ENCODE assay signal across 8 cellular contexts in genomic region chr7:1503390-1503789, GRCh38. TPM values are rescaled to one million over a fixed set of nuclear protein-coding genes. Genes with fewer than 3 reads are reported as not detected.
DNase-seq lines count a peak whose midpoint lies in the region; ATAC-seq and TF ChIP-seq lines count a peak whose summit lies in the region.

No MANE protein-coding gene starts in this region.

- H3K27ac Mint-ChIP-seq in T-helper 2 cell treated with Interferon-gamma antibody and Interleukin-4, amounts not matched to agents 5 μg/mL and 100 μg/mL, for 36 hours = peak overlapping the region; percentile 62
- peak overlapping the region; percentile 59 for H3K27ac Mint-ChIP-seq in activated naive CD8-positive, alpha-beta T cell treated with anti-CD3 and anti-CD28 coated beads, Interleukin-2, amount 50 U/mL, for 24 hours

- no peaks in the 10 kb centered on the region for H3K9me3 Mint-ChIP-seq in T-helper 2 cell treated with Interferon-gamma antibody and Interleukin-4, amounts not matched to agents 5 μg/mL and 100 μg/mL, for 36 hours
- no peaks in the 10 kb centered on the region for H3K9me3 Mint-ChIP-seq in activated naive CD8-positive, alpha-beta T cell treated with anti-CD3 and anti-CD28 coated beads, Interleukin-2, amount 50 U/mL, for 24 hours

- no peaks in the 10 kb centered on the region for H3K9me3 ChIP-seq in thoracic aorta

- H3K4me1 Mint-ChIP-seq in T-helper 2 cell treated with Interferon-gamma antibody and Interleukin-4, amounts not matched to agents 5 μg/mL and 100 μg/mL, for 36 hours (ENCODE audit: low read depth) = peaks cover 22% of the 10 kb centered on the region
- peaks cover 44% of the 10 kb centered on the region for H3K4me1 Mint-ChIP-seq in activated naive CD8-positive, alpha-beta T cell treated with anti-CD3 and anti-CD28 coated beads, Interleukin-2, amount 50 U/mL, for 24 hours

- peak overlapping the region; percentile 88 for H3K4me3 Mint-ChIP-seq in T-helper 2 cell treated with Interferon-gamma antibody and Interleukin-4, amounts not matched to agents 5 μg/mL and 100 μg/mL, for 36 hours
- H3K4me3 Mint-ChIP-seq in activated naive CD8-positive, alpha-beta T cell treated with anti-CD3 and anti-CD28 coated beads, Interleukin-2, amount 50 U/mL, for 24 hours = peak overlapping the region; percentile 87

- ATAC-seq in activated naive CD8-positive, alpha-beta T cell treated with anti-CD3 and anti-CD28 coated beads, Interleukin-2, amount 50 U/mL, for 24 hours = no peak
- ATAC-seq in thoracic aorta (ENCODE audit: insufficient number of reproducible peaks, low FRiP score, low read depth) = no peak
- no peak for ATAC-seq in GM21723 (IDR thresholded peaks at IDR 0.05; ENCODE audit: unreplicated experiment)

- H3K36me3 ChIP-seq in kidney epithelial cell (ENCODE audit: control insufficient read depth, insufficient read depth, low read length) (no peaks in the 10 kb centered on the region), thoracic aorta (peaks cover 32% of the 10 kb centered on the region)

- peak overlapping the region; percentile 79 for H3K4me3 ChIP-seq in kidney epithelial cell (ENCODE audit: low read depth, low read length)
- peak overlapping the region; percentile 100 for H3K4me3 ChIP-seq in thoracic aorta

- no peak for DNase-seq in T-helper 2 cell treated with Interferon-gamma antibody and Interleukin-4, amounts not matched to agents 5 μg/mL and 100 μg/mL, for 36 hours (ENCODE audit: low spot score)
- DNase-seq in T-helper 2 cell = no peak
- DNase-seq in activated naive CD8-positive, alpha-beta T cell treated with anti-CD3 and anti-CD28 coated beads, Interleukin-2, amount 50 U/mL, for 24 hours = no peak
- no peak for DNase-seq in kidney epithelial cell (ENCODE audit: low read depth)
- no peak for DNase-seq in thoracic aorta (ENCODE audit: low spot score)
- no peak for DNase-seq in occipital lobe (lab: John Stamatoyannopoulos, UW)
- no peak for DNase-seq in pons (ENCODE audit: low spot score)

- no peak overlapping the region for H3K27ac ChIP-seq in thoracic aorta

- peaks cover 16 to 20% of the 10 kb centered on the region in 2 donors for H3K4me1 ChIP-seq in thoracic aorta (ENCODE audit: control insufficient read depth in 1 of 2, low read depth in 2 of 2)

- H3K27me3 ChIP-seq in kidney epithelial cell (ENCODE audit: control insufficient read depth, insufficient read depth, low read length) (no peaks in the 10 kb centered on the region), thoracic aorta (replicated peaks; ENCODE audit: insufficient read depth) (no peaks in the 10 kb centered on the region)

- peaks cover 18% of the 10 kb centered on the region for H3K36me3 Mint-ChIP-seq in T-helper 2 cell treated with Interferon-gamma antibody and Interleukin-4, amounts not matched to agents 5 μg/mL and 100 μg/mL, for 36 hours (ENCODE audit: low read depth)
- peaks cover 9% of the 10 kb centered on the region for H3K36me3 Mint-ChIP-seq in activated naive CD8-positive, alpha-beta T cell treated with anti-CD3 and anti-CD28 coated beads, Interleukin-2, amount 50 U/mL, for 24 hours (ENCODE audit: low read depth)

- TF ChIP-seq CTCF in kidney epithelial cell (IDR thresholded peaks at IDR 0.05; ENCODE audit: insufficient read depth, low read length, poor library complexity, severe bottlenecking) (no peak), thoracic aorta (IDR thresholded peaks at IDR 0.05) (no peak)

- no peaks in the 10 kb centered on the region for H3K27me3 Mint-ChIP-seq in T-helper 2 cell treated with Interferon-gamma antibody and Interleukin-4, amounts not matched to agents 5 μg/mL and 100 μg/mL, for 36 hours (ENCODE audit: low read depth)
- H3K27me3 Mint-ChIP-seq in activated naive CD8-positive, alpha-beta T cell treated with anti-CD3 and anti-CD28 coated beads, Interleukin-2, amount 50 U/mL, for 24 hours = no peaks in the 10 kb centered on the region

RNA-seq across cellular contexts. Expression of gene INTS1, which starts 0.8 kb away (rescaled TPM):
- total RNA-seq in kidney epithelial cell = 84.3 and 109 TPM in 2 replicates
- total RNA-seq in thoracic aorta = 10 to 100 TPM; 59.8 to 89.6 TPM
- 15.8 TPM for total RNA-seq in occipital lobe

RNA-seq across cellular contexts. Expression of gene MAFK, which starts 27.1 kb away (rescaled TPM):
- total RNA-seq in kidney epithelial cell (20.1 and 20.4 TPM in 2 replicates), thoracic aorta (100 to 1,000 TPM; 111 to 161 TPM), occipital lobe (6.9 TPM)

RNA-seq across cellular contexts. Expression of gene MICALL2, which starts 44.1 kb away (rescaled TPM):
- 13.5 and 14.7 TPM in 2 replicates for total RNA-seq in kidney epithelial cell
- total RNA-seq in thoracic aorta = 10 to 100 TPM; 71.7 to 80.0 TPM
- 4.2 TPM for total RNA-seq in occipital lobe

RNA-seq across cellular contexts. Expression of gene TMEM184A, which starts 52.6 kb away (rescaled TPM):
- 5.7 and 5.8 TPM in 2 replicates for total RNA-seq in kidney epithelial cell
- total RNA-seq in thoracic aorta = 1 to 10 TPM in 1 of 2 donors, not detected in 1; 1.5 TPM
- not detected for total RNA-seq in occipital lobe
